ENCODE assay signal across 8 cellular contexts in genomic region chr3:185283374-185283935, GRCh38. TPM values are rescaled to one million over a fixed set of nuclear protein-coding genes. Genes with fewer than 3 reads are reported as not detected.
DNase-seq lines count a peak whose midpoint lies in the region; ATAC-seq and TF ChIP-seq lines count a peak whose summit lies in the region.

No MANE protein-coding gene starts in this region.

- ATAC-seq in lung (ENCODE audit: insufficient read depth, low FRiP score) (no peak), GM21515 (IDR thresholded peaks at IDR 0.05; ENCODE audit: unreplicated experiment) (no peak), GM18511 (IDR thresholded peaks at IDR 0.05; ENCODE audit: unreplicated experiment) (no peak)

- H3K4me1 Mint-ChIP-seq in HFFc6 (ENCODE audit: low read depth): peaks cover 33% of the 10 kb centered on the region

- no peaks in the 10 kb centered on the region for H3K36me3 ChIP-seq in lung (ENCODE audit: control insufficient read depth in 2 of 2, insufficient read depth in 2 of 2, low read length in 2 of 2)

- H3K4me1 ChIP-seq in lung (ENCODE audit: control insufficient read depth in 2 of 2, insufficient read depth in 2 of 2, low read length in 2 of 2): peaks cover 0 to 2% of the 10 kb centered on the region in 2 donors

- no peak for DNase-seq in HFFc6
- DNase-seq in astrocyte of the hippocampus (ENCODE audit: low read depth, low spot score): peak; percentile 26
- DNase-seq in lung (ENCODE audit: low spot score): no peak
- DNase-seq in DMS 273 (lab: John Stamatoyannopoulos, UW; ENCODE audit: unreplicated experiment): no peak
- no peak for DNase-seq in amniotic stem cell (lab: John Stamatoyannopoulos, UW)

- H3K4me3 ChIP-seq in lung: peak overlapping the region; percentile 76

- no peak for TF ChIP-seq CTCF in 22Rv1 (IDR thresholded peaks at IDR 0.05)
- no peak for TF ChIP-seq CTCF in HFFc6 (IDR thresholded peaks at IDR 0.05)
- no peak for TF ChIP-seq CTCF in lung (IDR thresholded peaks at IDR 0.05; ENCODE audit: control extremely low read depth, extremely low read depth)

- H3K27ac ChIP-seq in 22Rv1: peak overlapping the region; percentile 64
- no peak overlapping the region for H3K27ac ChIP-seq in lung (ENCODE audit: low read depth in 1 of 2, low read length in 1 of 2)

- WGBS in lung, 2 donors: 60 to 64% methylated on average over 9 of the region's 9 CpGs

- H3K4me3 Mint-ChIP-seq in HFFc6: peak overlapping the region; percentile 100

- H3K9me3 ChIP-seq in lung (ENCODE audit: control insufficient read depth in 2 of 2, insufficient read depth in 1 of 2, low read length in 1 of 2): peaks cover 0 to 3% of the 10 kb centered on the region in 2 donors

- no peaks in the 10 kb centered on the region for H3K27me3 ChIP-seq in lung (ENCODE audit: control insufficient read depth, insufficient read depth)

- H3K27ac Mint-ChIP-seq in HFFc6: peak overlapping the region; percentile 93

- H3K9me3 Mint-ChIP-seq in HFFc6: no peaks in the 10 kb centered on the region

- H3K27me3 Mint-ChIP-seq in HFFc6 (ENCODE audit: insufficient read depth): 0 out of 2 replicates have a peak, but pooled peaks cover 1% of the 10 kb centered on the region

- no peaks in the 10 kb centered on the region for H3K36me3 Mint-ChIP-seq in HFFc6 (ENCODE audit: low read depth)

RNA-seq across cellular contexts. Expression of gene EHHADH, which starts 29.6 kb away (rescaled TPM):
- total RNA-seq in HFFc6 (2021; fragmentation: NEBNext Ultra II Directional; extraction: Animal tissue kit (Norgen Biotek cat#: 25700)): 1 to 10 TPM; 4.2 to 7.4 (median 6.4) TPM
- 10 to 100 TPM in 1 of 2 donors, 1 to 10 TPM in 1; 9.0 to 11.1 TPM for total RNA-seq in lung
- polyA plus RNA-seq in lung: 1 to 10 TPM; 2.8 to 3.6 TPM
